14 cellular contexts compared by ENCODE assay signal in genomic region chr1:7769673-7770412, GRCh38. TPM values are rescaled to one million over a fixed set of nuclear protein-coding genes. Genes with fewer than 3 reads are reported as not detected.
DNase-seq lines count a peak whose midpoint lies in the region; ATAC-seq, FAIRE-seq and TF ChIP-seq lines count a peak whose summit lies in the region.
"Had no signal": no experiment of that assay in that cellular context is flagged by ENCODE, and none has a peak within 500 bp of the region (broad histone marks: within the 10 kb centered on the region; RNA-seq: fewer than 3 reads in every experiment).

No MANE protein-coding gene starts in this region.

- H3K36me3 Mint-ChIP-seq in activated T-cell treated with anti-CD3 and anti-CD28 coated beads, Interleukin-2, amount 50 U/mL, for 4 hours (ENCODE audit: insufficient read depth): peaks cover 12% of the 10 kb centered on the region

- H3K9me3 Mint-ChIP-seq in activated T-cell treated with anti-CD3 and anti-CD28 coated beads, Interleukin-2, amount 50 U/mL, for 4 hours: no peaks in the 10 kb centered on the region
- H3K9me3 Mint-ChIP-seq: activated CD8-positive, alpha-beta T cell treated with anti-CD3 and anti-CD28 coated beads for 36 hours had no signal

- peak; percentile 58 for FAIRE-seq in endothelial cell of umbilical vein (lab: Jason Lieb, UNC)
- FAIRE-seq: H54 had no signal

- POLR2A ChIA-PET in endothelial cell of umbilical vein (lab: Charles Lee): no interaction called here

- H3K4me2 ChIP-seq in endothelial cell of umbilical vein (ENCODE audit: insufficient read depth, low read length): no peak overlapping the region

- ATAC-seq in activated T-cell treated with anti-CD3 and anti-CD28 coated beads, Interleukin-2, amount 50 U/mL, for 4 hours: no peak

- intact Hi-C loops in endothelial cell of umbilical vein (cut with micrococcal nuclease) (loop anchor here (10.0 kb wide), 2 partner anchors 225 to 985 kb away; partner anchors contain the start of gene CAMTA1), spleen (cut with DNase I; ENCODE audit: low total_unique reads) (no loop called here)

- H3K36me3 ChIP-seq in endothelial cell of umbilical vein (ENCODE audit: control insufficient read depth in 2 of 2, extremely low read depth in 1 of 2, insufficient read depth in 2 of 2, low read length in 2 of 2) (peaks cover 0 to 2% of the 10 kb centered on the region in 2 experiments), spleen (peaks cover 0 to 24% (median 7%) of the 10 kb centered on the region in 6 donors)

- H3K4me3 ChIP-seq in endothelial cell of umbilical vein (replicated peaks in 1 of 3; ENCODE audit: insufficient read depth in 1 of 3, low read depth in 1 of 3, low read length in 3 of 3): no peak overlapping the region
- H3K4me3 ChIP-seq in spleen: no peak overlapping the region

- H3K27me3 ChIP-seq in endothelial cell of umbilical vein (ENCODE audit: control insufficient read depth in 2 of 2, insufficient read depth in 2 of 2, low read length in 2 of 2): no peaks in the 10 kb centered on the region
- no peaks in the 10 kb centered on the region for H3K27me3 ChIP-seq in spleen (replicated peaks in 1 of 7)
- H3K27me3 ChIP-seq: gastroesophageal sphincter had no signal

- no peak for DNase-seq in activated T-cell treated with anti-CD3 and anti-CD28 coated beads, Interleukin-2, amount 50 U/mL, for 4 hours
- no peak for DNase-seq in activated T-cell treated with anti-CD3 and anti-CD28 coated beads, Interleukin-2, amount 50 U/mL, for 1 hour
- DNase-seq in NCI-H2227 (lab: John Stamatoyannopoulos, UW; ENCODE audit: unreplicated experiment): peak; percentile 52
- no peak for DNase-seq in endothelial cell of umbilical vein (ENCODE audit: low read depth, low spot score)
- no peak for DNase-seq in spleen
- DNase-seq in mucosa of gallbladder (ENCODE audit: low spot score): no peak
- DNase-seq in DMS79 (lab: John Stamatoyannopoulos, UW): no peak
- no peak for DNase-seq in UCSD-AML1 (lab: John Stamatoyannopoulos, UW; ENCODE audit: unreplicated experiment)
- DNase-seq: activated CD8-positive, alpha-beta T cell treated with anti-CD3 and anti-CD28 coated beads for 36 hours; aorta; effector CD4-positive, alpha-beta T cell; NCI-H1694 had no signal

- dilution Hi-C loops in endothelial cell of umbilical vein (cut with MboI; ENCODE audit: extremely low pct_ligation_motif_present, low sequenced_read_pairs): no loop called here

- peaks cover 25% of the 10 kb centered on the region for H3K4me1 Mint-ChIP-seq in activated T-cell treated with anti-CD3 and anti-CD28 coated beads, Interleukin-2, amount 50 U/mL, for 4 hours (ENCODE audit: low read depth)

- peaks cover 2% of the 10 kb centered on the region for H3K27me3 Mint-ChIP-seq in activated T-cell treated with anti-CD3 and anti-CD28 coated beads, Interleukin-2, amount 50 U/mL, for 4 hours (ENCODE audit: low read depth)

- peaks cover 12% of the 10 kb centered on the region for H3K4me1 ChIP-seq in endothelial cell of umbilical vein (ENCODE audit: control insufficient read depth, extremely low read depth, insufficient read depth, low read length)
- peaks cover 18 to 43% (median 36%) of the 10 kb centered on the region in 6 donors for H3K4me1 ChIP-seq in spleen

- H3K4me3 Mint-ChIP-seq in activated T-cell treated with anti-CD3 and anti-CD28 coated beads, Interleukin-2, amount 50 U/mL, for 4 hours: peak overlapping the region; percentile 17

- H3K27ac ChIP-seq in endothelial cell of umbilical vein (ENCODE audit: insufficient read depth, low read depth, low read length) (no peak overlapping the region), spleen (peak overlapping the region in 5 of 8 donors; percentile 94 to 99 (median 98))

- H3K9me1 ChIP-seq in endothelial cell of umbilical vein (replicated peaks; ENCODE audit: control insufficient read depth, extremely low read depth, insufficient read depth, low read length): no peaks in the 10 kb centered on the region

- peaks cover under 1% of the 10 kb centered on the region for H4K20me1 ChIP-seq in endothelial cell of umbilical vein (replicated peaks; ENCODE audit: control insufficient read depth, extremely low read depth, insufficient read depth, low read length)

- no peaks in the 10 kb centered on the region for H3K9me3 ChIP-seq in endothelial cell of umbilical vein (replicated peaks; ENCODE audit: control insufficient read depth, insufficient read depth, low read length)
- H3K9me3 ChIP-seq in spleen: no peaks in the 10 kb centered on the region
- H3K9me3 ChIP-seq: gastroesophageal sphincter had no signal

- no peak for TF ChIP-seq POLR2A in endothelial cell of umbilical vein (IDR thresholded peaks at IDR 0.05; ENCODE audit: low read depth, low read length)
- no peak for TF ChIP-seq POLR2A in spleen (IDR thresholded peaks at IDR 0.05)

- H2AFZ ChIP-seq in endothelial cell of umbilical vein (ENCODE audit: low read depth, low read length): no peak overlapping the region

- H3K79me2 ChIP-seq in endothelial cell of umbilical vein (ENCODE audit: control insufficient read depth, insufficient read depth, low read length): peaks cover 32% of the 10 kb centered on the region

- no TSS peak for BruUV-seq in endothelial cell of umbilical vein (replicated peaks; lab: Mats Ljungman, UMichigan)

- TF ChIP-seq CTCF in endothelial cell of umbilical vein (IDR thresholded peaks at IDR 0.05; ENCODE audit: extremely low read depth in 1 of 2, insufficient read depth in 1 of 2, low read depth in 1 of 2, low read length in 2 of 2) (no peak), spleen (IDR thresholded peaks at IDR 0.05 in 8 of 11, conservative IDR thresholded peaks at IDR 0.05 in 3 of 11) (no peak)

- 88 to 93% (median 90%) methylated on average over 12 of the region's 12 CpGs for WGBS in spleen, 5 donors

- CTCF ChIA-PET in endothelial cell of umbilical vein (lab: Charles Lee): interaction anchor here (1.3 to 2.7 kb wide), 4 partner anchors 10 to 101 kb away, joined by 3 to 13 read pairs (median 8); no protein-coding TSS in a partner anchor

- no peak overlapping the region for H3K9ac ChIP-seq in endothelial cell of umbilical vein (replicated peaks; ENCODE audit: extremely low read depth, insufficient read depth, low read length)

TF ChIP-seq in endothelial cell of umbilical vein, 7 proteins besides CTCF, POLR2A, EP300 and RAD21:
- TF ChIP-seq JUN (IDR thresholded peaks at IDR 0.05; ENCODE audit: borderline replicate concordance, insufficient read depth, insufficient read length, low read depth): no peak
- TF ChIP-seq EZH2 (IDR thresholded peaks at IDR 0.05; ENCODE audit: borderline replicate concordance, low read depth, low read length, severe bottlenecking): no peak
- TF ChIP-seq GATA2 (IDR thresholded peaks at IDR 0.05; ENCODE audit: insufficient read depth, insufficient read length, low read depth, low read length): no peak
- no peak for TF ChIP-seq POLR2AphosphoS5 (IDR thresholded peaks at IDR 0.05; ENCODE audit: insufficient read depth, low read depth, low read length)
- no peak for TF ChIP-seq MYC (IDR thresholded peaks at IDR 0.05; ENCODE audit: low read depth, low read length)
- no peak for TF ChIP-seq FOS (IDR thresholded peaks at IDR 0.05; ENCODE audit: borderline replicate concordance, insufficient read depth, low read length)
- TF ChIP-seq MAX (IDR thresholded peaks at IDR 0.05; ENCODE audit: insufficient read depth, insufficient read length): no peak

RNA-seq across cellular contexts. Expression of gene VAMP3, which starts 1.3 kb away (rescaled TPM):
- 10 to 100 TPM; 17.6 to 21.7 (median 20.2) TPM for total RNA-seq in activated T-cell treated with anti-CD3 and anti-CD28 coated beads, Interleukin-2, amount 50 U/mL, for 4 hours
- total RNA-seq in endothelial cell of umbilical vein (137 and 148 TPM in 2 replicates), spleen (100 to 1,000 TPM in 3 of 7 donors, 10 to 100 TPM in 4; 71.5 to 181 (median 90.6) TPM), mucosa of gallbladder (92.0 TPM)
- polyA plus RNA-seq in endothelial cell of umbilical vein (87.9 and 100 TPM in 2 replicates), spleen (10 to 100 TPM; 29.9 to 52.1 (median 31.1) TPM)
- polyA plus RNA-seq in endothelial cell of umbilical vein (2011; cell fraction: cytosol; rRNA removed): 125 TPM in 2 replicates
- polyA plus RNA-seq in endothelial cell of umbilical vein (2011; cell fraction: nucleus; rRNA removed): 49.9 and 53.6 TPM in 2 replicates
- polyA plus RNA-seq in endothelial cell of umbilical vein (2012): 135 and 149 TPM in 2 replicates
- polyA minus RNA-seq in endothelial cell of umbilical vein: 93.3 and 99.7 TPM in 2 replicates
- 20.4 TPM for polyA minus RNA-seq in endothelial cell of umbilical vein (2011; cell fraction: cytosol; rRNA and poly(A)+ RNA removed)
- polyA minus RNA-seq in endothelial cell of umbilical vein (2011; cell fraction: nucleus; rRNA and poly(A)+ RNA removed): 24.6 and 35.9 TPM in 2 replicates

RNA-seq across cellular contexts. Expression of gene PER3, which starts 14.2 kb away (rescaled TPM):
- 1 to 10 TPM; 3.8 to 5.4 (median 4.3) TPM for total RNA-seq in activated T-cell treated with anti-CD3 and anti-CD28 coated beads, Interleukin-2, amount 50 U/mL, for 4 hours
- 2.6 and 3.6 TPM in 2 replicates for total RNA-seq in endothelial cell of umbilical vein
- polyA plus RNA-seq in endothelial cell of umbilical vein: 2.3 and 2.5 TPM in 2 replicates
- 2.0 and 2.3 TPM in 2 replicates for polyA plus RNA-seq in endothelial cell of umbilical vein (2011; cell fraction: cytosol; rRNA removed)
- 4.1 and 5.2 TPM in 2 replicates for polyA plus RNA-seq in endothelial cell of umbilical vein (2011; cell fraction: nucleus; rRNA removed)
- 0.70 and 0.91 TPM in 2 replicates for polyA plus RNA-seq in endothelial cell of umbilical vein (2012)
- polyA minus RNA-seq in endothelial cell of umbilical vein: 5.4 and 6.0 TPM in 2 replicates
- 1.5 TPM for polyA minus RNA-seq in endothelial cell of umbilical vein (2011; cell fraction: cytosol; rRNA and poly(A)+ RNA removed)
- polyA minus RNA-seq in endothelial cell of umbilical vein (2011; cell fraction: nucleus; rRNA and poly(A)+ RNA removed): 5.1 and 5.6 TPM in 2 replicates
- 10 to 100 TPM in 5 of 7 donors, 1 to 10 TPM in 2; 7.7 to 17.5 (median 14.1) TPM for total RNA-seq in spleen
- polyA plus RNA-seq in spleen: 1 to 10 TPM; 1.7 to 3.5 (median 3.2) TPM
- 31.5 TPM for total RNA-seq in mucosa of gallbladder
